ENCODE assay signal across 1 cellular context in the genomic region with DNA sequence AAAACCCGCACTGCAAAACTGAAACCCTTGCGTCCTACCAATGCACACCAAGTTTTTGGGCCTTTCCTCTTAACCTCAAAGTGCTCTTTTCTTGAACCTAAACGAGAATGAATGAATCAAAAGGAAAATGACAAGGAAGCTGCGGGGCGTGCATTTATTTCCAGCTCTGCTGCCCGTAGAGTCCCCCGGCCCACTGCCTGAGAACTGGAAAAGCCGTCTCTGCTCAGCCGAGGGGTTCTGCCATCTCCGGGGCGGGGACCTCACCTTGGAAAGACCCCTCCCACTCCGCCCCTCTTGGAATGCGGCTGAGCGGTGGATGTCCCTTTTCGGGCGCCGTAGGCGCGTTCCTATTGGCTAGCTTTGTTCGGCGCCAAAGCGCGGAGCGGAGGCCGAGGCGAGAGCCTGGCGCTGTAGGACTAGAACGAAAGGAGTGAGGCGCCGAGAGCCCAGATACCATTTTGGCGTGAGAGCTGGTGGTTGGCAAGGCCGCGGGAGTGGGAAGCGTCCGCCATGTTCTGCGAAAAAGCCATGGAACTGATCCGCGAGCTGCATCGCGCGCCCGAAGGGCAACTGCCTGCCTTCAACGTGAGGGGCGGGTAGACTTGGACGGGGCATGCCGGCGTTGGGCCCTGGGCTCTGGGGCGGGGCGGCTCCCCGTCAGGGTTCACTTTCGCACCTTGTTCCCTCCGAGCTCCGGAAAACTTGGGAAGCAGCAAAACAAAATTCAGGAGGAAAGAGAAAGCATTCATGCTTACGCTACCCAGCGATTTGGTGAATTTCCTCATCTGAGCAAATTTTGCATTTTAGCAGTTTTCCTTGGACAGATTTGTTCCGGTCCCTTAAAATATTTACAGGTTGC.
TF ChIP-seq lines count a peak whose summit lies in the region.

A gene (plus strand): TSS at position 363 of the 859 bp plus-strand sequence. CDS start 148 bp downstream, at position 511.

TF ChIP-seq in GM12878, 131 proteins besides CTCF, POLR2A, EP300 and RAD21 (continued from another document):
- TF ChIP-seq, protein P1, sequence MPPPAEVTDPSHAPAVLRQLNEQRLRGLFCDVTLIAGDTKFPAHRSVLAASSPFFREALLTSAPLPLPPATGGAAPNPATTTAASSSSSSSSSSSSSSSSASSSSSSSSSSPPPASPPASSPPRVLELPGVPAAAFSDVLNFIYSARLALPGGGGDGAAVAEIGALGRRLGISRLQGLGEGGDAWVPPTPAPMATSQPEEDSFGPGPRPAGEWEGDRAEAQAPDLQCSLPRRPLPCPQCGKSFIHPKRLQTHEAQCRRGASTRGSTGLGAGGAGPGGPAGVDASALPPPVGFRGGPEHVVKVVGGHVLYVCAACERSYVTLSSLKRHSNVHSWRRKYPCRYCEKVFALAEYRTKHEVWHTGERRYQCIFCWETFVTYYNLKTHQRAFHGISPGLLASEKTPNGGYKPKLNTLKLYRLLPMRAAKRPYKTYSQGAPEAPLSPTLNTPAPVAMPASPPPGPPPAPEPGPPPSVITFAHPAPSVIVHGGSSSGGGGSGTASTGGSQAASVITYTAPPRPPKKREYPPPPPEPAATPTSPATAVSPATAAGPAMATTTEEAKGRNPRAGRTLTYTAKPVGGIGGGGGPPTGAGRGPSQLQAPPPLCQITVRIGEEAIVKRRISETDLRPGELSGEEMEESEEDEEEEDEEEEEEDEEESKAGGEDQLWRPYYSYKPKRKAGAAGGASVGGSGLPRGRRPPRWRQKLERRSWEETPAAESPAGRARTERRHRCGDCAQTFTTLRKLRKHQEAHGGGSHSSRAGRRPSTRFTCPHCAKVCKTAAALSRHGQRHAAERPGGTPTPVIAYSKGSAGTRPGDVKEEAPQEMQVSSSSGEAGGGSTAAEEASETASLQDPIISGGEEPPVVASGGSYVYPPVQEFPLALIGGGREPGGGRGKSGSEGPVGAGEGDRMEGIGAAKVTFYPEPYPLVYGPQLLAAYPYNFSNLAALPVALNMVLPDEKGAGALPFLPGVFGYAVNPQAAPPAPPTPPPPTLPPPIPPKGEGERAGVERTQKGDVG (CRISPR knock-in tag; IDR thresholded peaks at IDR 0.05), result no peak
- TF ChIP-seq CHD2 (IDR thresholded peaks at IDR 0.05; ENCODE audit: borderline replicate concordance, low read depth, low read length) (peak; percentile 66; the same call in 1 of the 2 replicates), FOXK2 (IDR thresholded peaks at IDR 0.05) (no peak), CHD1 (IDR thresholded peaks at IDR 0.05; ENCODE audit: low read depth, low read length) (0 out of 2 replicates have a peak, but pooled peaks have one; percentile 36), JUNB (IDR thresholded peaks at IDR 0.05) (0 out of 2 replicates have a peak, but pooled peaks have one; percentile 14), BHLHE40 (IDR thresholded peaks at IDR 0.05; ENCODE audit: borderline replicate concordance in 1 of 2, low read depth in 2 of 2, low read length in 1 of 2) (peak in 1 of 2 experiments; percentile 4; a peak in 1 of 4 replicates), SIN3A (IDR thresholded peaks at IDR 0.05; ENCODE audit: low read depth, low read length) (peak; percentile 97), EED (IDR thresholded peaks at IDR 0.05; ENCODE audit: low read depth) (peak; percentile 88), MXI1 (IDR thresholded peaks at IDR 0.05; ENCODE audit: low read depth, low read length) (peak; percentile 37), PML (IDR thresholded peaks at IDR 0.05; ENCODE audit: low read length) (peak; percentile 88), ZNF207 (IDR thresholded peaks at IDR 0.05; ENCODE audit: borderline replicate concordance) (peak; percentile 62; the same call in 1 of the 2 replicates), IKZF1 (conservative IDR thresholded peaks at IDR 0.05) (peak; percentile 89), CHD4 (IDR thresholded peaks at IDR 0.05) (no peak), NFYA (IDR thresholded peaks at IDR 0.05; ENCODE audit: borderline replicate concordance, low read depth, low read length) (no peak), ZNF622 (IDR thresholded peaks at IDR 0.05) (no peak), TAF1 (IDR thresholded peaks at IDR 0.05; ENCODE audit: borderline replicate concordance, low read depth, low read length) (peak; percentile 81), NFIC (IDR thresholded peaks at IDR 0.05; ENCODE audit: low read depth, low read length) (peak; percentile 45; the same call in 1 of the 2 replicates), CBX5 (IDR thresholded peaks at IDR 0.05; ENCODE audit: low read depth) (peak; percentile 69; the same call in 1 of the 2 replicates), CBFB (IDR thresholded peaks at IDR 0.05; ENCODE audit: low read depth) (0 out of 2 replicates have a peak, but pooled peaks have one; percentile 63), HDAC6 (IDR thresholded peaks at IDR 0.05; ENCODE audit: unreplicated experiment) (peak; percentile 68), ZNF24 (IDR thresholded peaks at IDR 0.05) (peak; percentile 86), YY1 (IDR thresholded peaks at IDR 0.05; ENCODE audit: low read depth, low read length) (peak; percentile 84), HCFC1 (IDR thresholded peaks at IDR 0.05; ENCODE audit: low read length) (0 out of 2 replicates have a peak, but pooled peaks have one; percentile 30), CREM (IDR thresholded peaks at IDR 0.05; ENCODE audit: low read depth) (peak; percentile 42), POLR2AphosphoS5 (IDR thresholded peaks at IDR 0.05; ENCODE audit: low read length) (peak; percentile 85), RB1 (IDR thresholded peaks at IDR 0.05; ENCODE audit: borderline replicate concordance) (peak; percentile 98; the same call in 1 of the 2 replicates), MTA2 (IDR thresholded peaks at IDR 0.05; ENCODE audit: low read depth) (no peak), IRF4 (IDR thresholded peaks at IDR 0.05; ENCODE audit: low read depth, low read length) (0 out of 2 replicates have a peak, but pooled peaks have one; percentile 16), CREB1 (IDR thresholded peaks at IDR 0.05; ENCODE audit: low read depth) (peak; percentile 43), RELA (IDR thresholded peaks at IDR 0.05; ENCODE audit: borderline replicate concordance, partially characterized antibody) (peak; percentile 77)
- TF ChIP-seq, protein P2, sequence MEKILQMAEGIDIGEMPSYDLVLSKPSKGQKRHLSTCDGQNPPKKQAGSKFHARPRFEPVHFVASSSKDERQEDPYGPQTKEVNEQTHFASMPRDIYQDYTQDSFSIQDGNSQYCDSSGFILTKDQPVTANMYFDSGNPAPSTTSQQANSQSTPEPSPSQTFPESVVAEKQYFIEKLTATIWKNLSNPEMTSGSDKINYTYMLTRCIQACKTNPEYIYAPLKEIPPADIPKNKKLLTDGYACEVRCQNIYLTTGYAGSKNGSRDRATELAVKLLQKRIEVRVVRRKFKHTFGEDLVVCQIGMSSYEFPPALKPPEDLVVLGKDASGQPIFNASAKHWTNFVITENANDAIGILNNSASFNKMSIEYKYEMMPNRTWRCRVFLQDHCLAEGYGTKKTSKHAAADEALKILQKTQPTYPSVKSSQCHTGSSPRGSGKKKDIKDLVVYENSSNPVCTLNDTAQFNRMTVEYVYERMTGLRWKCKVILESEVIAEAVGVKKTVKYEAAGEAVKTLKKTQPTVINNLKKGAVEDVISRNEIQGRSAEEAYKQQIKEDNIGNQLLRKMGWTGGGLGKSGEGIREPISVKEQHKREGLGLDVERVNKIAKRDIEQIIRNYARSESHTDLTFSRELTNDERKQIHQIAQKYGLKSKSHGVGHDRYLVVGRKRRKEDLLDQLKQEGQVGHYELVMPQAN (conservative IDR thresholded peaks at IDR 0.05), result peak; percentile 95
- TF ChIP-seq, protein P3, sequence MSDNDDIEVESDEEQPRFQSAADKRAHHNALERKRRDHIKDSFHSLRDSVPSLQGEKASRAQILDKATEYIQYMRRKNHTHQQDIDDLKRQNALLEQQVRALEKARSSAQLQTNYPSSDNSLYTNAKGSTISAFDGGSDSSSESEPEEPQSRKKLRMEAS (IDR thresholded peaks at IDR 0.05; ENCODE audit: low read depth, low read length), result peak; percentile 85
- TF ChIP-seq, protein P4, sequence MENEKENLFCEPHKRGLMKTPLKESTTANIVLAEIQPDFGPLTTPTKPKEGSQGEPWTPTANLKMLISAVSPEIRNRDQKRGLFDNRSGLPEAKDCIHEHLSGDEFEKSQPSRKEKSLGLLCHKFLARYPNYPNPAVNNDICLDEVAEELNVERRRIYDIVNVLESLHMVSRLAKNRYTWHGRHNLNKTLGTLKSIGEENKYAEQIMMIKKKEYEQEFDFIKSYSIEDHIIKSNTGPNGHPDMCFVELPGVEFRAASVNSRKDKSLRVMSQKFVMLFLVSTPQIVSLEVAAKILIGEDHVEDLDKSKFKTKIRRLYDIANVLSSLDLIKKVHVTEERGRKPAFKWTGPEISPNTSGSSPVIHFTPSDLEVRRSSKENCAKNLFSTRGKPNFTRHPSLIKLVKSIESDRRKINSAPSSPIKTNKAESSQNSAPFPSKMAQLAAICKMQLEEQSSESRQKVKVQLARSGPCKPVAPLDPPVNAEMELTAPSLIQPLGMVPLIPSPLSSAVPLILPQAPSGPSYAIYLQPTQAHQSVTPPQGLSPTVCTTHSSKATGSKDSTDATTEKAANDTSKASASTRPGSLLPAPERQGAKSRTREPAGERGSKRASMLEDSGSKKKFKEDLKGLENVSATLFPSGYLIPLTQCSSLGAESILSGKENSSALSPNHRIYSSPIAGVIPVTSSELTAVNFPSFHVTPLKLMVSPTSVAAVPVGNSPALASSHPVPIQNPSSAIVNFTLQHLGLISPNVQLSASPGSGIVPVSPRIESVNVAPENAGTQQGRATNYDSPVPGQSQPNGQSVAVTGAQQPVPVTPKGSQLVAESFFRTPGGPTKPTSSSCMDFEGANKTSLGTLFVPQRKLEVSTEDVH (IDR thresholded peaks at IDR 0.05; ENCODE audit: low read depth, partially characterized antibody), result peak; percentile 35
- TF ChIP-seq, protein P5, sequence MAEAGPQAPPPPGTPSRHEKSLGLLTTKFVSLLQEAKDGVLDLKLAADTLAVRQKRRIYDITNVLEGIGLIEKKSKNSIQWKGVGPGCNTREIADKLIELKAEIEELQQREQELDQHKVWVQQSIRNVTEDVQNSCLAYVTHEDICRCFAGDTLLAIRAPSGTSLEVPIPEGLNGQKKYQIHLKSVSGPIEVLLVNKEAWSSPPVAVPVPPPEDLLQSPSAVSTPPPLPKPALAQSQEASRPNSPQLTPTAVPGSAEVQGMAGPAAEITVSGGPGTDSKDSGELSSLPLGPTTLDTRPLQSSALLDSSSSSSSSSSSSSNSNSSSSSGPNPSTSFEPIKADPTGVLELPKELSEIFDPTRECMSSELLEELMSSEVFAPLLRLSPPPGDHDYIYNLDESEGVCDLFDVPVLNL (IDR thresholded peaks at IDR 0.05; ENCODE audit: low read depth, low read length), result peak; percentile 90
- TF ChIP-seq, protein P6, sequence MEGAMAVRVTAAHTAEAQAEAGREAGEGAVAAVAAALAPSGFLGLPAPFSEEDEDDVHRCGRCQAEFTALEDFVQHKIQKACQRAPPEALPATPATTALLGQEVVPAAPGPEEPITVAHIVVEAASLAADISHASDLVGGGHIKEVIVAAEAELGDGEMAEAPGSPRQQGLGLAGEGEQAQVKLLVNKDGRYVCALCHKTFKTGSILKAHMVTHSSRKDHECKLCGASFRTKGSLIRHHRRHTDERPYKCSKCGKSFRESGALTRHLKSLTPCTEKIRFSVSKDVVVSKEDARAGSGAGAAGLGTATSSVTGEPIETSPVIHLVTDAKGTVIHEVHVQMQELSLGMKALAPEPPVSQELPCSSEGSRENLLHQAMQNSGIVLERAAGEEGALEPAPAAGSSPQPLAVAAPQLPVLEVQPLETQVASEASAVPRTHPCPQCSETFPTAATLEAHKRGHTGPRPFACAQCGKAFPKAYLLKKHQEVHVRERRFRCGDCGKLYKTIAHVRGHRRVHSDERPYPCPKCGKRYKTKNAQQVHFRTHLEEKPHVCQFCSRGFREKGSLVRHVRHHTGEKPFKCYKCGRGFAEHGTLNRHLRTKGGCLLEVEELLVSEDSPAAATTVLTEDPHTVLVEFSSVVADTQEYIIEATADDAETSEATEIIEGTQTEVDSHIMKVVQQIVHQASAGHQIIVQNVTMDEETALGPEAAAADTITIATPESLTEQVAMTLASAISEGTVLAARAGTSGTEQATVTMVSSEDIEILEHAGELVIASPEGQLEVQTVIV (IDR thresholded peaks at IDR 0.05; ENCODE audit: borderline replicate concordance, partially characterized antibody), result no peak
- TF ChIP-seq, protein P7, sequence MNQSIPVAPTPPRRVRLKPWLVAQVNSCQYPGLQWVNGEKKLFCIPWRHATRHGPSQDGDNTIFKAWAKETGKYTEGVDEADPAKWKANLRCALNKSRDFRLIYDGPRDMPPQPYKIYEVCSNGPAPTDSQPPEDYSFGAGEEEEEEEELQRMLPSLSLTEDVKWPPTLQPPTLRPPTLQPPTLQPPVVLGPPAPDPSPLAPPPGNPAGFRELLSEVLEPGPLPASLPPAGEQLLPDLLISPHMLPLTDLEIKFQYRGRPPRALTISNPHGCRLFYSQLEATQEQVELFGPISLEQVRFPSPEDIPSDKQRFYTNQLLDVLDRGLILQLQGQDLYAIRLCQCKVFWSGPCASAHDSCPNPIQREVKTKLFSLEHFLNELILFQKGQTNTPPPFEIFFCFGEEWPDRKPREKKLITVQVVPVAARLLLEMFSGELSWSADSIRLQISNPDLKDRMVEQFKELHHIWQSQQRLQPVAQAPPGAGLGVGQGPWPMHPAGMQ (IDR thresholded peaks at IDR 0.05; ENCODE audit: borderline replicate concordance), result no peak
- TF ChIP-seq, protein P8, sequence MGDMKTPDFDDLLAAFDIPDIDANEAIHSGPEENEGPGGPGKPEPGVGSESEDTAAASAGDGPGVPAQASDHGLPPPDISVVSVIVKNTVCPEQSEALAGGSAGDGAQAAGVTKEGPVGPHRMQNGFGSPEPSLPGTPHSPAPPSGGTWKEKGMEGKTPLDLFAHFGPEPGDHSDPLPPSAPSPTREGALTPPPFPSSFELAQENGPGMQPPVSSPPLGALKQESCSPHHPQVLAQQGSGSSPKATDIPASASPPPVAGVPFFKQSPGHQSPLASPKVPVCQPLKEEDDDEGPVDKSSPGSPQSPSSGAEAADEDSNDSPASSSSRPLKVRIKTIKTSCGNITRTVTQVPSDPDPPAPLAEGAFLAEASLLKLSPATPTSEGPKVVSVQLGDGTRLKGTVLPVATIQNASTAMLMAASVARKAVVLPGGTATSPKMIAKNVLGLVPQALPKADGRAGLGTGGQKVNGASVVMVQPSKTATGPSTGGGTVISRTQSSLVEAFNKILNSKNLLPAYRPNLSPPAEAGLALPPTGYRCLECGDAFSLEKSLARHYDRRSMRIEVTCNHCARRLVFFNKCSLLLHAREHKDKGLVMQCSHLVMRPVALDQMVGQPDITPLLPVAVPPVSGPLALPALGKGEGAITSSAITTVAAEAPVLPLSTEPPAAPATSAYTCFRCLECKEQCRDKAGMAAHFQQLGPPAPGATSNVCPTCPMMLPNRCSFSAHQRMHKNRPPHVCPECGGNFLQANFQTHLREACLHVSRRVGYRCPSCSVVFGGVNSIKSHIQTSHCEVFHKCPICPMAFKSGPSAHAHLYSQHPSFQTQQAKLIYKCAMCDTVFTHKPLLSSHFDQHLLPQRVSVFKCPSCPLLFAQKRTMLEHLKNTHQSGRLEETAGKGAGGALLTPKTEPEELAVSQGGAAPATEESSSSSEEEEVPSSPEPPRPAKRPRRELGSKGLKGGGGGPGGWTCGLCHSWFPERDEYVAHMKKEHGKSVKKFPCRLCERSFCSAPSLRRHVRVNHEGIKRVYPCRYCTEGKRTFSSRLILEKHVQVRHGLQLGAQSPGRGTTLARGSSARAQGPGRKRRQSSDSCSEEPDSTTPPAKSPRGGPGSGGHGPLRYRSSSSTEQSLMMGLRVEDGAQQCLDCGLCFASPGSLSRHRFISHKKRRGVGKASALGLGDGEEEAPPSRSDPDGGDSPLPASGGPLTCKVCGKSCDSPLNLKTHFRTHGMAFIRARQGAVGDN (IDR thresholded peaks at IDR 0.05), result no peak
TF ChIP-seq in GM12878: peak in this region for 37.
